ENCODE assay signal across 12 cellular contexts in the genomic region with DNA sequence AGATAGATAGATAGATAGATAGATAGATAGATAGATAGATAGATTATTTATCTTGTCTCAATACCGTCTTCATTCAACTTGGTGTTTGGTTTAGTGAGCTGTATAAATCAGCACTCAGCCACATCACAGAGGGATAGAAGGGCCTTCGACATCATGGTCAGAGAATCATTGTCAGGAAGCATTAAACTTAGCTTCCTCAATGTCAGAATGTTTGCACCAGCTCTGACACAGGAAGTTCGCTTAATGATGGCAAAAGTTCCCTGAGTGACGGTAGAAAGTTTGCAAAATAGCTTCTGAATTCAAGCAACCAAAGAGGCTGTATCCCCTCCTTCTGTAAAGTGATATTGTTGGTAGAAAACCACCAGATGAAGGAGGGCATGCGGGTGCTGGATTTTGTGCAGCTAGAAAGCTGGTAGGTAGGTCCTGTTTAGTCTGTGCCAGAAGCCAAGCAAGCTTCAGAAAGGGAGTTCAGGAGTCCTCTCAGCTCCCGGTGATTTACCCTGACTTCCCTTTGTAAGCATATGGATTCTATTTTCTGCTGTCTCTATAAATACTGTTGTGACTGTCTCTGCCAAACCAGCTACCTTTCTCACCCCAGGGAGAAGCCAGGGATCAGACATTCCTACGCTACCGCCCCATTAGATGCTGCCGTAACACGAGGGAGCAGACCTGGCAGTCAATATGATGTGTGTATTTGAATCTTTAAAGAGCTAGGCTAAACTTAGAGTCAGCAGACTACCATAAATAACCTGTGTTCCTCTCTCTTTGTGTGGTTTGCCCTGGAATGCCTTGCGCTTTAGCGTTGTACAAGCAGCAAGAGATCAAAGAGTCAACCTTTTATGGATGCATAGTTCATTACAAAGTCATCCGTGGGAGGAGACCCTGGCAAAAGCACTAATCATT.
DNase-seq lines count a peak whose midpoint lies in the region; ATAC-seq and TF ChIP-seq lines count a peak whose summit lies in the region.
"Had no signal": no experiment of that assay in that cellular context is flagged by ENCODE, and none has a peak within 500 bp of the region (broad histone marks: within the 10 kb centered on the region; RNA-seq: fewer than 3 reads in every experiment).

No MANE protein-coding gene starts in this region.

- no peaks in the 10 kb centered on the region for H3K27me3 ChIP-seq in right atrium auricular region
- no peaks in the 10 kb centered on the region for H3K27me3 ChIP-seq in breast epithelium

- H3K4me1 Mint-ChIP-seq in type B pancreatic cell (ENCODE audit: unreplicated experiment) (peaks cover 43% of the 10 kb centered on the region), osteocyte (ENCODE audit: unreplicated experiment) (no peaks in the 10 kb centered on the region)
- H3K4me1 Mint-ChIP-seq: immature natural killer cell had no signal

- TF ChIP-seq POLR2A in breast epithelium (IDR thresholded peaks at IDR 0.05) = no peak

- H3K27ac Mint-ChIP-seq in type B pancreatic cell (peak overlapping the region; percentile 77), osteocyte (ENCODE audit: unreplicated experiment) (no peak overlapping the region)
- H3K27ac Mint-ChIP-seq: immature natural killer cell had no signal

- no peaks in the 10 kb centered on the region for H3K36me3 Mint-ChIP-seq in type B pancreatic cell
- no peaks in the 10 kb centered on the region for H3K36me3 Mint-ChIP-seq in osteocyte (ENCODE audit: unreplicated experiment)
- H3K36me3 Mint-ChIP-seq: immature natural killer cell had no signal

- peaks cover under 1% of the 10 kb centered on the region for H3K9me3 Mint-ChIP-seq in type B pancreatic cell
- peaks cover under 1% of the 10 kb centered on the region for H3K9me3 Mint-ChIP-seq in osteocyte (ENCODE audit: unreplicated experiment)

- H3K9me3 ChIP-seq in right atrium auricular region (no peaks in the 10 kb centered on the region), breast epithelium (no peaks in the 10 kb centered on the region)

- DNase-seq in Right ventricle myocardium superior (no peak), right atrium auricular region (ENCODE audit: low spot score) (no peak), breast epithelium (ENCODE audit: low spot score in 2 of 2) (peak in 1 of 2 donors; percentile 23), kidney glomerular epithelial cell (lab: John Stamatoyannopoulos, UW) (peak; percentile 93), type B pancreatic cell (ENCODE audit: extremely low spot score, unreplicated experiment) (no peak), G401 (ENCODE audit: low spot score) (no peak), osteocyte (ENCODE audit: extremely low spot score, unreplicated experiment) (no peak)
- DNase-seq in stimulated activated naive CD4-positive, alpha-beta T cell (lab: John Stamatoyannopoulos, UW) = no peak
- DNase-seq: immature natural killer cell; NCI-H1092; stimulated activated CD8-positive, alpha-beta memory T cell treated with anti-CD3 and anti-CD28 coated beads, Interleukin-4, amount 100 ng/mL, for 48 hours had no signal

- TF ChIP-seq CTCF in right atrium auricular region (IDR thresholded peaks at IDR 0.05) (no peak), breast epithelium (IDR thresholded peaks at IDR 0.05) (no peak), type B pancreatic cell (conservative IDR thresholded peaks at IDR 0.05) (no peak), osteocyte (IDR thresholded peaks at IDR 0.05) (no peak)

- intact Hi-C loops in Right ventricle myocardium superior (cut with DNase I) (no loop called here), breast epithelium (cut with DNase I; ENCODE audit: low total_unique reads) (no loop called here)

- peak overlapping the region in 1 of 2 donors; percentile 55 for H3K27ac ChIP-seq in right atrium auricular region
- H3K27ac ChIP-seq in breast epithelium = peak overlapping the region; percentile 61 to 64
- H3K27ac ChIP-seq: VCaP had no signal

- ATAC-seq in Right ventricle myocardium superior (ENCODE audit: poor library complexity) = peak; percentile 94

- H3K36me3 ChIP-seq in right atrium auricular region (no peaks in the 10 kb centered on the region), breast epithelium (no peaks in the 10 kb centered on the region)

- in situ Hi-C loops in G401 (cut with HindIII; ENCODE audit: low sequenced_read_pairs) = no loop called here

- H3K27me3 Mint-ChIP-seq in type B pancreatic cell = no peaks in the 10 kb centered on the region
- H3K27me3 Mint-ChIP-seq in osteocyte (ENCODE audit: unreplicated experiment) = no peaks in the 10 kb centered on the region

- H3K4me3 Mint-ChIP-seq in type B pancreatic cell = peak overlapping the region; percentile 73
- H3K4me3 Mint-ChIP-seq in osteocyte (ENCODE audit: unreplicated experiment) = no peak overlapping the region
- H3K4me3 Mint-ChIP-seq: immature natural killer cell had no signal

- H3K4me1 ChIP-seq in right atrium auricular region (peaks cover 0 to 17% of the 10 kb centered on the region in 2 donors), breast epithelium (no peaks in the 10 kb centered on the region)

- H3K4me3 ChIP-seq in right atrium auricular region (peak overlapping the region in 1 of 2 donors; percentile 21), breast epithelium (peak overlapping the region in 1 of 3 donors; percentile 41)
